14 cellular contexts compared by ENCODE assay signal in genomic region chr4:95417531-95417930, GRCh38.
DNase-seq lines count a peak whose midpoint lies in the region; TF ChIP-seq lines count a peak whose summit lies in the region.
"Had no signal": no experiment of that assay in that cellular context is flagged by ENCODE, and none has a peak within 500 bp of the region (broad histone marks: within the 10 kb centered on the region; RNA-seq: fewer than 3 reads in every experiment).

No MANE protein-coding gene starts in this region.

- no peak overlapping the region for H2BK12ac ChIP-seq in mesenchymal stem cell (ENCODE audit: low read length in 2 of 2)

- no peak overlapping the region for H2AK5ac ChIP-seq in mesenchymal stem cell (ENCODE audit: low read length, severe bottlenecking)

- WGBS in mesenchymal stem cell = 83% methylated on average over 3 of the region's 3 CpGs

- H3K14ac ChIP-seq in mesenchymal stem cell (ENCODE audit: low read length in 2 of 2) = no peak overlapping the region

- H3K27ac ChIP-seq in epithelial cell of prostate (no peak overlapping the region), mesenchymal stem cell (ENCODE audit: low read length, poor library complexity, severe bottlenecking) (no peak overlapping the region), vagina (no peak overlapping the region)
- H3K27ac ChIP-seq: A549, C4-2B had no signal

- H3K27me3 ChIP-seq in mesenchymal stem cell (ENCODE audit: control insufficient read depth in 1 of 2, insufficient read depth in 1 of 2, low read length in 2 of 2) (no peaks in the 10 kb centered on the region), vagina (no peaks in the 10 kb centered on the region)
- H3K27me3 ChIP-seq: BE2C had no signal

- no peak overlapping the region for H3K18ac ChIP-seq in mesenchymal stem cell (ENCODE audit: low read depth in 1 of 2, low read length in 2 of 2)

- H3K4ac ChIP-seq in mesenchymal stem cell (ENCODE audit: low read depth in 1 of 2, low read length in 2 of 2) = no peak overlapping the region

- no peaks in the 10 kb centered on the region for H3K4me1 ChIP-seq in mesenchymal stem cell (ENCODE audit: control insufficient read depth, insufficient read depth, low read depth, low read length)
- H3K4me1 ChIP-seq in vagina = no peaks in the 10 kb centered on the region

- H4K8ac ChIP-seq in mesenchymal stem cell (ENCODE audit: low read length) = no peak overlapping the region

- TF ChIP-seq CTCF in vagina (IDR thresholded peaks at IDR 0.05) = no peak

- H4K91ac ChIP-seq in mesenchymal stem cell (ENCODE audit: low read length) = no peak overlapping the region

- H3K9ac ChIP-seq in mesenchymal stem cell (ENCODE audit: low read length) = no peak overlapping the region

- H3K4me2 ChIP-seq in mesenchymal stem cell (ENCODE audit: low read length, poor library complexity, severe bottlenecking) = no peak overlapping the region
- H3K4me2 ChIP-seq: A549 had no signal

- H2BK120ac ChIP-seq in mesenchymal stem cell (ENCODE audit: low read depth, low read length) = no peak overlapping the region

- no peak overlapping the region for H2AFZ ChIP-seq in mesenchymal stem cell (ENCODE audit: low read depth, low read length)

- intact Hi-C loops in vagina (cut with DNase I) = no loop called here

- H2BK15ac ChIP-seq in mesenchymal stem cell (ENCODE audit: low read depth, poor library complexity, severe bottlenecking) = no peak overlapping the region

- no peaks in the 10 kb centered on the region for H3K79me1 ChIP-seq in mesenchymal stem cell (replicated peaks; ENCODE audit: low read length, poor library complexity, severe bottlenecking)

- no peak overlapping the region for H2BK5ac ChIP-seq in mesenchymal stem cell (ENCODE audit: low read depth, low read length, poor library complexity, severe bottlenecking)

- H3K36me3 ChIP-seq in mesenchymal stem cell (ENCODE audit: control insufficient read depth in 1 of 2, insufficient read depth in 2 of 2, low read depth in 1 of 2, low read length in 2 of 2) (no peaks in the 10 kb centered on the region), vagina (no peaks in the 10 kb centered on the region)

- H3K4me3 ChIP-seq in mesenchymal stem cell (ENCODE audit: insufficient read depth in 1 of 2, low read depth in 1 of 2, low read length in 2 of 2) (no peak overlapping the region), vagina (no peak overlapping the region)
- H3K4me3 ChIP-seq: A549 had no signal

- no peak for TF ChIP-seq POLR2A in vagina (IDR thresholded peaks at IDR 0.05)

- DNase-seq in stimulated activated CD4-positive, alpha-beta T cell treated with anti-CD3 and anti-CD28 coated beads, Interleukin-1b, Interleukin-23, amount 100 ng/mL, for 48 hours = peak; percentile 2
- DNase-seq in stimulated activated CD4-positive, alpha-beta T cell treated with anti-CD3 and anti-CD28 coated beads, Interleukin-12 subunit alpha, Interleukin-12 subunit beta, amount 100 ng/mL, for 4 hours = no peak
- DNase-seq in SW480 (ENCODE audit: low spot score) (peak; percentile 77), epithelial cell of prostate (ENCODE audit: low read depth, low spot score) (peak; percentile 5), mesenchymal stem cell (no peak), vagina (ENCODE audit: extremely low spot score in 2 of 2) (no peak)
- DNase-seq in activated naive CD4-positive, alpha-beta T cell (lab: John Stamatoyannopoulos, UW) = no peak
- DNase-seq: BE2C; CD4-positive, alpha-beta memory T cell; GF-D8; HCEC 1CT; HFFc6 had no signal

- no peak overlapping the region for H3K23ac ChIP-seq in mesenchymal stem cell (ENCODE audit: low read length in 2 of 2)

- H3K9me3 ChIP-seq in mesenchymal stem cell (ENCODE audit: control insufficient read depth, low read length) = no peaks in the 10 kb centered on the region
- no peaks in the 10 kb centered on the region for H3K9me3 ChIP-seq in vagina
- H3K9me3 ChIP-seq: A549, BE2C had no signal

Comparison
In these comparisons a context has a peak if more than half of its experiments do, and no peak if none do; other contexts are left out.
1. DNase-seq: peak in stimulated activated CD4-positive, alpha-beta T cell treated with anti-CD3 and anti-CD28 coated beads, Interleukin-1b, Interleukin-23, amount 100 ng/mL, for 48 hours (single experiment), SW480 (single experiment) and epithelial cell of prostate (single experiment); none in stimulated activated CD4-positive, alpha-beta T cell treated with anti-CD3 and anti-CD28 coated beads, Interleukin-12 subunit alpha, Interleukin-12 subunit beta, amount 100 ng/mL, for 4 hours (single experiment), mesenchymal stem cell (single experiment), vagina (0 of 2) and activated naive CD4-positive, alpha-beta T cell (0 of 4).